ENCODE assay signal across 8 cellular contexts in the genomic region with DNA sequence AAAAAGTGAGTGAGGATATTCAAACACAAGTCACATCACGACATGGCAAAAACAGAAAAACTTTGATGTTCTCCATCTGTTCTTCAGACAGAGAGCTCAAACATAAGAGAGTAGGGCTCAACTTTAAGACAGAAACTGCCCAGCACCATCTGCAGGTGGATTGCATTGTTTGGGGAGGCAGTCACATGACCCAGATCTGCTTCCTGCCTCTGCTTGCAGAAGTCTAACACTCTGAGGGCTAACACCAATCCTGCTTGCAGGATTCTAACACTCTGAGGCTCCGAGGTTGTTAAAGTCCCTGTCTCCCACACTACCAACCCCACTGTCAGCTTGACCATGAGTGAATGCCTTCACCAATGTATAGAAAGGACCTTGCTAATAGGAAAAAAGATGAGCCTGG.
DNase-seq lines count a peak whose midpoint lies in the region; ATAC-seq, FAIRE-seq and TF ChIP-seq lines count a peak whose summit lies in the region.

No MANE protein-coding gene starts in this region.

- H3K4me1 ChIP-seq in kidney (ENCODE audit: control insufficient read depth in 1 of 2, insufficient read depth in 1 of 2, low read depth in 1 of 2, low read length in 2 of 2): no peaks in the 10 kb centered on the region

- intact Hi-C loops in kidney (cut with DNase I): no loop called here

- no peak for DNase-seq in AG09309 (ENCODE audit: low read depth)
- DNase-seq in activated naive CD4-positive, alpha-beta T cell treated with anti-CD3 and anti-CD28 coated beads, Interleukin-2, amount 10 ng/mL, durations not matched to agents 7 days and 5 days: peak; percentile 62
- peak; percentile 39 for DNase-seq in occipital lobe (lab: John Stamatoyannopoulos, UW)
- DNase-seq in kidney: no peak
- DNase-seq in coronary artery (ENCODE audit: low spot score): no peak
- DNase-seq in Kasumi-1 (lab: John Stamatoyannopoulos, UW): no peak

- no peak overlapping the region for H3K27ac ChIP-seq in kidney (ENCODE audit: low read depth in 2 of 2, low read length in 2 of 2)
- no peak overlapping the region for H3K27ac ChIP-seq in coronary artery

- H3K9me3 ChIP-seq in kidney (ENCODE audit: control insufficient read depth in 1 of 2, low read length in 2 of 2): no peaks in the 10 kb centered on the region

- no peak overlapping the region for H3K9ac ChIP-seq in kidney (ENCODE audit: low read length in 2 of 2)

- H3K4me1 Mint-ChIP-seq in activated naive CD4-positive, alpha-beta T cell treated with anti-CD3 and anti-CD28 coated beads, Interleukin-2, amount 10 ng/mL, durations not matched to agents 7 days and 5 days: peaks cover 12% of the 10 kb centered on the region

- peaks cover 4% of the 10 kb centered on the region for H3K27me3 Mint-ChIP-seq in activated naive CD4-positive, alpha-beta T cell treated with anti-CD3 and anti-CD28 coated beads, Interleukin-2, amount 10 ng/mL, durations not matched to agents 7 days and 5 days

- H3K4me3 ChIP-seq in AG09309 (ENCODE audit: control insufficient read depth, low read depth, low read length): no peak overlapping the region
- H3K4me3 ChIP-seq in kidney (ENCODE audit: low read length in 2 of 2): no peak overlapping the region
- no peak overlapping the region for H3K4me3 ChIP-seq in coronary artery

- H3K4me3 Mint-ChIP-seq in activated naive CD4-positive, alpha-beta T cell treated with anti-CD3 and anti-CD28 coated beads, Interleukin-2, amount 10 ng/mL, durations not matched to agents 7 days and 5 days: no peak overlapping the region

- no peaks in the 10 kb centered on the region for H3K36me3 Mint-ChIP-seq in activated naive CD4-positive, alpha-beta T cell treated with anti-CD3 and anti-CD28 coated beads, Interleukin-2, amount 10 ng/mL, durations not matched to agents 7 days and 5 days

- peak; percentile 24 for TF ChIP-seq CTCF in AG09309 (IDR thresholded peaks at IDR 0.05; ENCODE audit: control insufficient read depth, insufficient read depth, low read depth, low read length, missing control alignments)
- no peak for TF ChIP-seq CTCF in kidney (IDR thresholded peaks at IDR 0.05; ENCODE audit: borderline replicate concordance, extremely low read depth, insufficient read depth)
- no peak for TF ChIP-seq CTCF in coronary artery (IDR thresholded peaks at IDR 0.05)

- CTCF ChIA-PET in activated naive CD4-positive, alpha-beta T cell treated with anti-CD3 and anti-CD28 coated beads, Interleukin-2, amount 10 ng/mL, durations not matched to agents 7 days and 5 days (lab: Charles Lee): interaction anchor here (0.6 to 2.8 kb wide), 22 partner anchors 15 to 552 kb away, joined by 3 to 15 read pairs (median 4); no protein-coding TSS in a partner anchor

- H3K27ac Mint-ChIP-seq in activated naive CD4-positive, alpha-beta T cell treated with anti-CD3 and anti-CD28 coated beads, Interleukin-2, amount 10 ng/mL, durations not matched to agents 7 days and 5 days: peak overlapping the region; percentile 49

- H3K9me3 Mint-ChIP-seq in activated naive CD4-positive, alpha-beta T cell treated with anti-CD3 and anti-CD28 coated beads, Interleukin-2, amount 10 ng/mL, durations not matched to agents 7 days and 5 days: peaks cover 2% of the 10 kb centered on the region

- H3K36me3 ChIP-seq in kidney (ENCODE audit: control insufficient read depth in 1 of 2, insufficient read depth in 2 of 2, low read length in 2 of 2): no peaks in the 10 kb centered on the region

- peak; percentile 89 for ATAC-seq in GM18868 (IDR thresholded peaks at IDR 0.05; ENCODE audit: unreplicated experiment)
- peak; percentile 58 for ATAC-seq in HG03066 (IDR thresholded peaks at IDR 0.05; ENCODE audit: low read depth, unreplicated experiment)

- no peak for FAIRE-seq in kidney (lab: Jason Lieb, UNC)

Comparison
In these comparisons a context has a peak if more than half of its experiments do, and no peak if none do; other contexts are left out.
1. DNase-seq: peak in activated naive CD4-positive, alpha-beta T cell treated with anti-CD3 and anti-CD28 coated beads, Interleukin-2, amount 10 ng/mL, durations not matched to agents 7 days and 5 days (single experiment) and occipital lobe (single experiment); none in AG09309 (single experiment), kidney (single experiment), coronary artery (single experiment) and Kasumi-1 (0 of 2).